Comparison of ENCODE assay signal across 8 cellular contexts in genomic region chr16:84175351-84176081, GRCh38. TPM values are rescaled to one million over a fixed set of nuclear protein-coding genes. Genes with fewer than 3 reads are reported as not detected.
DNase-seq lines count a peak whose midpoint lies in the region; ATAC-seq and TF ChIP-seq lines count a peak whose summit lies in the region.

No MANE protein-coding gene starts in this region.

- DNase-seq in PC-9 (peak; percentile 57 to 74), globus pallidus (ENCODE audit: low spot score) (peak; percentile 37), renal cortical epithelial cell (ENCODE audit: low read depth) (peak; percentile 44), NCI-H128 (lab: John Stamatoyannopoulos, UW; ENCODE audit: unreplicated experiment) (no peak)
- DNase-seq in activated effector memory CD4-positive, alpha-beta T cell treated with anti-CD3 and anti-CD28 coated beads, Interleukin-2, amount 50 U/mL, for 16 hours: peak; percentile 85

- H3K4me3 ChIP-seq in BLaER1 (no peak overlapping the region), PC-9 (no peak overlapping the region)

- H3K27ac ChIP-seq in BLaER1 (peak overlapping the region; percentile 40), PC-9 (no peak overlapping the region)

- H3K9ac ChIP-seq in BLaER1: no peak overlapping the region

- no peak overlapping the region for H2AFZ ChIP-seq in PC-9

- H3K4me1 ChIP-seq in BLaER1 (peaks cover 13% of the 10 kb centered on the region), PC-9 (replicated peaks; ENCODE audit: insufficient read depth) (peaks cover 33% of the 10 kb centered on the region)

- H3K36me3 ChIP-seq in BLaER1 (peaks cover 39% of the 10 kb centered on the region), PC-9 (ENCODE audit: low read depth) (no peaks in the 10 kb centered on the region)

- TF ChIP-seq CTCF in PC-9 (conservative IDR thresholded peaks at IDR 0.05): peak; percentile 87

- H3K9me3 ChIP-seq in BLaER1: no peaks in the 10 kb centered on the region
- no peaks in the 10 kb centered on the region for H3K9me3 ChIP-seq in PC-9 (ENCODE audit: insufficient read depth, low read depth)

- peaks cover 19% of the 10 kb centered on the region; the same call in 1 of the 2 replicates for H4K20me1 ChIP-seq in BLaER1
- H4K20me1 ChIP-seq in PC-9 (ENCODE audit: insufficient read depth): no peaks in the 10 kb centered on the region; the same call in 1 of the 2 replicates

- peaks cover 37% of the 10 kb centered on the region for H3F3A ChIP-seq in PC-9 (ENCODE audit: insufficient read depth, low read depth)

- CTCF ChIA-PET in PC-9 (lab: Charles Lee): interaction anchor here (0.7 to 0.9 kb wide), 2 partner anchors 76 to 89 kb away, joined by 3 to 4 read pairs; no protein-coding TSS in a partner anchor

- peak overlapping the region; percentile 51 for H3K4me2 ChIP-seq in BLaER1
- H3K4me2 ChIP-seq in PC-9: no peak overlapping the region; the same call in 1 of the 2 replicates

- ATAC-seq in GM19395 (IDR thresholded peaks at IDR 0.05; ENCODE audit: unreplicated experiment) (peak; percentile 74), HG03520 (IDR thresholded peaks at IDR 0.05; ENCODE audit: unreplicated experiment) (peak; percentile 70)

- no peaks in the 10 kb centered on the region for H3K9me2 ChIP-seq in PC-9 (ENCODE audit: insufficient read depth)

- H3K27me3 ChIP-seq in BLaER1 (no peaks in the 10 kb centered on the region), PC-9 (ENCODE audit: insufficient read depth, low read depth) (no peaks in the 10 kb centered on the region)

- BruUV-seq in PC-9 (replicated peaks; lab: Mats Ljungman, UMichigan): no TSS peak

- POLR2A ChIA-PET in PC-9 (lab: Charles Lee; ENCODE audit: unreplicated experiment): interaction anchor here (0.7 kb wide), 1 partner anchor 329 kb away, joined by 5 read pairs; no protein-coding TSS in a partner anchor

- intact Hi-C loops in PC-9 (cut with micrococcal nuclease; ENCODE audit: unreplicated experiment): loop anchor here (1.0 to 10.0 kb wide), 7 partner anchors 59 to 351 kb away; partner anchors contain the start of genes MBTPS1, MEAK7 and OSGIN1

- H3K79me2 ChIP-seq in PC-9 (ENCODE audit: low read depth): no peaks in the 10 kb centered on the region

RNA-seq across cellular contexts. Expression of gene TAF1C, which starts 11.3 kb away (rescaled TPM):
- 40.2 and 43.0 TPM in 2 replicates for total RNA-seq in PC-9 (2021)
- 11.1 and 24.5 TPM in 2 replicates for total RNA-seq in renal cortical epithelial cell

RNA-seq across cellular contexts. Expression of gene ADAD2, which starts 15.4 kb away (rescaled TPM):
- total RNA-seq in PC-9 (2021) (not detected in 2 replicates), renal cortical epithelial cell (0.35 TPM in 1 of 2 replicates, not detected in the other)

RNA-seq across cellular contexts. Expression of gene DNAAF1, which starts 30.4 kb away (rescaled TPM):
- total RNA-seq in PC-9 (2021): 1.2 and 3.9 TPM in 2 replicates
- 0.45 TPM in 1 of 2 replicates, not detected in the other for total RNA-seq in renal cortical epithelial cell

RNA-seq across cellular contexts. Expression of gene HSDL1, which starts 30.5 kb away (rescaled TPM):
- total RNA-seq in PC-9 (2021) (30.5 and 32.1 TPM in 2 replicates), renal cortical epithelial cell (32.0 and 34.6 TPM in 2 replicates)

RNA-seq across cellular contexts. Expression of gene MBTPS1, which starts 58.8 kb away (rescaled TPM):
- total RNA-seq in PC-9 (2021) (80.3 and 96.0 TPM in 2 replicates), renal cortical epithelial cell (71.0 and 115 TPM in 2 replicates)
